8 cellular contexts compared by ENCODE assay signal in genomic region chr6:96521625-96522468, GRCh38. TPM values are rescaled to one million over a fixed set of nuclear protein-coding genes. Genes with fewer than 3 reads are reported as not detected.
DNase-seq lines count a peak whose midpoint lies in the region; ATAC-seq and TF ChIP-seq lines count a peak whose summit lies in the region.

Gene UFL1, plus strand, starts transcription at chr6:96521806. Its CDS starts 68 bp downstream, at chr6:96521874.

- peaks cover 7% of the 10 kb centered on the region for H3K4me1 Mint-ChIP-seq in type B pancreatic cell (ENCODE audit: unreplicated experiment)

- peak within 1 kb of the TSS; percentile 100 for H3K4me3 Mint-ChIP-seq in type B pancreatic cell

- H3K4me3 ChIP-seq in GM12875 (ENCODE audit: low read depth, low read length) (peak within 1 kb of the TSS; percentile 93), heart left ventricle (peak within 1 kb of the TSS; percentile 70 to 93 (median 84))

- ATAC-seq in HG02798 (IDR thresholded peaks at IDR 0.05; ENCODE audit: poor library complexity, unreplicated experiment) = peak; percentile 98
- ATAC-seq in heart left ventricle = peak; percentile 100

- intact Hi-C loops in heart left ventricle (cut with DNase I) = loop anchor here in 2 of 10 donors (10.0 kb wide), 2 partner anchors 373 to 947 kb away; partner anchors contain the start of genes NDUFAF4 (in 2 of the 2) and MANEA (in 1 of the 2)

- peak within 1 kb of the TSS; percentile 60 for H3K27ac ChIP-seq in adipose tissue (ENCODE audit: low read depth, low read length)
- peak within 1 kb of the TSS; percentile 83 to 98 (median 96) for H3K27ac ChIP-seq in heart left ventricle

- H3K36me3 ChIP-seq in heart left ventricle = peaks cover 0 to 35% (median 30%) of the 10 kb centered on the region in 9 donors

- H3K9me3 ChIP-seq in heart left ventricle = no peaks in the 10 kb centered on the region

- no peaks in the 10 kb centered on the region for H3K27me3 Mint-ChIP-seq in type B pancreatic cell

- no peak for TF ChIP-seq CTCF in GM12875 (IDR thresholded peaks at IDR 0.05; ENCODE audit: borderline replicate concordance, insufficient read depth, low read depth, low read length)
- peak in 1 of 12 donors; percentile 40 for TF ChIP-seq CTCF in heart left ventricle (IDR thresholded peaks at IDR 0.05)
- TF ChIP-seq CTCF in type B pancreatic cell (conservative IDR thresholded peaks at IDR 0.05) = peak; percentile 27

- no peaks in the 10 kb centered on the region for H3K27me3 ChIP-seq in heart left ventricle

- 0 to 1% (median 0%) methylated on average over 51 to 64 of the region's 64 CpGs for WGBS in adipose tissue, 3 donors
- WGBS in heart left ventricle, 4 donors = 0 to 1% (median 0%) methylated on average over 51 to 64 of the region's 64 CpGs

- H3K27ac Mint-ChIP-seq in type B pancreatic cell = peak within 1 kb of the TSS; percentile 100

- H3K9me3 Mint-ChIP-seq in type B pancreatic cell = no peaks in the 10 kb centered on the region

- peaks cover 0 to 31% (median 24%) of the 10 kb centered on the region in 12 donors for H3K4me1 ChIP-seq in heart left ventricle

- TF ChIP-seq POLR2A in heart left ventricle (IDR thresholded peaks at IDR 0.05) = peak; percentile 32 to 81

- peaks cover 16% of the 10 kb centered on the region for H3K36me3 Mint-ChIP-seq in type B pancreatic cell

- DNase-seq in NCI-H1436 (lab: John Stamatoyannopoulos, UW) (peak; percentile 90), T follicular helper cell (ENCODE audit: low read depth) (peak; percentile 91), heart left ventricle (peak; percentile 95 to 97 (median 96)), pons (ENCODE audit: low spot score) (peak; percentile 93), type B pancreatic cell (ENCODE audit: extremely low spot score, unreplicated experiment) (peak; percentile 94)

RNA-seq across cellular contexts. Expression of gene UFL1, which starts in this region (rescaled TPM):
- polyA plus RNA-seq in adipose tissue = 10 to 100 TPM in 1 of 3 donors, 1 to 10 TPM in 2; 8.3 to 13.3 (median 9.8) TPM
- total RNA-seq in heart left ventricle = 10 to 100 TPM; 19.0 to 30.3 (median 24.8) TPM
- 10 to 100 TPM; 10.3 to 15.1 TPM for polyA plus RNA-seq in heart left ventricle
- 21.9 and 25.1 TPM in 2 replicates for total RNA-seq in type B pancreatic cell (ENCODE audit: low replicate concordance)

Comparison
In these comparisons a context has a peak if more than half of its experiments do, and no peak if none do; other contexts are left out.
1. Peak in every context shown above with its lines: DNase-seq, ATAC-seq, H3K4me3 ChIP-seq and H3K27ac ChIP-seq.